38 cellular contexts compared by ENCODE assay signal in the genomic region with DNA sequence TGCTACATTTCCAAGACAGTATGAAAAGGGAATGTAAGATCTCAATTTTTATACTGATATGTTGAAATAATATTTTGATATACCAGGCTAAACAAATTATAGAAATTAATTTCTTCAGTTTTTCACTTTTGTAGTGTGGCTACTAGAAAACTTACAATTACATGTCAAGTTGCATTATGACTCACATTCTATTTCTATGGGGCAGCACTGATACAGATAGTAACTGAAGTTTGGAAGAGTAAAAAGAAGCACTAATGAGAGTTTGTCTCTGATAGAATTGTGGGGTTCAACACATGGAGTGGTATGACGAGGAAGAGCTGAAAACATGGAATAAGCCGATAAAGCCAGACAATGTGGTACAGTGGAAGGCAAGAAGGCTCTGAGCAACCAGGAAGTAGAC.
"Had no signal": no experiment of that assay in that cellular context is flagged by ENCODE, and none has a peak within 500 bp of the region (broad histone marks: within the 10 kb centered on the region; RNA-seq: fewer than 3 reads in every experiment).

No MANE protein-coding gene starts in this region.

- H3K36me3 Mint-ChIP-seq: activated CD4-positive, alpha-beta memory T cell treated with anti-CD3 and anti-CD28 coated beads for 36 hours had no signal

- H3K4me1 ChIP-seq: breast epithelium had no signal

- H3K4me3 ChIP-seq: adrenal gland, body of pancreas, breast epithelium, cardiac muscle cell had no signal

- H3K27me3 Mint-ChIP-seq: activated B cell treated with CpG ODN at 0.5 μM for 24 hours; activated CD4-positive, alpha-beta memory T cell treated with anti-CD3 and anti-CD28 coated beads for 36 hours; activated CD4-positive, alpha-beta T cell treated with anti-CD3 and anti-CD28 coated beads, Interleukin-2, amount 10 ng/mL, durations not matched to agents 24 days and 14 days; activated naive CD8-positive, alpha-beta T cell treated with anti-CD3 and anti-CD28 coated beads for 36 hours; activated T-helper 17 cell treated with anti-CD3 and anti-CD28 coated beads, Interleukin-2, amount 50 U/mL, for 72 hours; central memory CD8-positive, alpha-beta T cell had no signal

- ATAC-seq: activated naive CD4-positive, alpha-beta T cell treated with anti-CD3 and anti-CD28 coated beads, Interleukin-2, amount 50 U/mL, for 72 hours; activated T-cell treated with anti-CD3 and anti-CD28 coated beads, Interleukin-2, amount 50 U/mL, for 4 hours; activated T-cell treated with anti-CD3 and anti-CD28 coated beads, Interleukin-2, amount 50 U/mL, for 72 hours; activated T-helper 17 cell treated with anti-CD3 and anti-CD28 coated beads, Interleukin-2, amount 50 U/mL, for 72 hours; body of pancreas had no signal

- H3K9me3 Mint-ChIP-seq: activated B cell treated with CpG ODN at 0.5 μM for 24 hours; activated CD4-positive, alpha-beta memory T cell treated with anti-CD3 and anti-CD28 coated beads for 36 hours; activated T-cell treated with anti-CD3 and anti-CD28 coated beads, Interleukin-2, amount 50 U/mL, for 4 hours; activated T-helper 1 cell treated with anti-CD3 and anti-CD28 coated beads, Interleukin-12 subunit alpha, Interleukin-12 subunit beta, Interleukin-2, Interleukin-4 antibody, amounts not matched to agents 30 ng/mL and 10 ng/mL and 1 ng/mL, durations not matched to agents 14 hours and 24 hours and 36 hours; activated T-helper 17 cell treated with anti-CD3 and anti-CD28 coated beads, Interleukin-2, amount 50 U/mL, for 72 hours; central memory CD8-positive, alpha-beta T cell; T-helper 1 cell treated with Interleukin-12 subunit alpha and Interleukin-12 subunit beta and Interleukin-4 antibody, amounts not matched to agents 30 μg/mL and 1 μg/mL, for 36 hours; T-helper 2 cell treated with Interferon-gamma antibody and Interleukin-4, amounts not matched to agents 5 μg/mL and 100 μg/mL, for 36 hours had no signal

- H3K4me3 Mint-ChIP-seq: activated B cell treated with CpG ODN at 0.5 μM for 24 hours; activated CD4-positive, alpha-beta memory T cell treated with anti-CD3 and anti-CD28 coated beads for 36 hours; activated CD4-positive, alpha-beta T cell treated with anti-CD3 and anti-CD28 coated beads, Interleukin-2, amount 10 ng/mL, durations not matched to agents 24 days and 14 days; activated naive CD4-positive, alpha-beta T cell treated with anti-CD3 and anti-CD28 coated beads for 36 hours; activated naive CD8-positive, alpha-beta T cell treated with anti-CD3 and anti-CD28 coated beads for 36 hours; activated T-cell treated with anti-CD3 and anti-CD28 coated beads, Interleukin-2, amount 50 U/mL, for 4 hours; activated T-cell treated with anti-CD3 and anti-CD28 coated beads, Interleukin-2, amount 50 U/mL, for 72 hours; activated T-helper 1 cell treated with anti-CD3 and anti-CD28 coated beads, Interleukin-12 subunit alpha, Interleukin-12 subunit beta, Interleukin-2, Interleukin-4 antibody, amounts not matched to agents 30 ng/mL and 10 ng/mL and 1 ng/mL, durations not matched to agents 14 hours and 24 hours and 36 hours; activated T-helper 17 cell treated with anti-CD3 and anti-CD28 coated beads, Interleukin-2, amount 50 U/mL, for 72 hours; central memory CD8-positive, alpha-beta T cell; T-helper 1 cell treated with Interleukin-12 subunit alpha and Interleukin-12 subunit beta and Interleukin-4 antibody, amounts not matched to agents 30 μg/mL and 1 μg/mL, for 36 hours; T-helper 2 cell treated with Interferon-gamma antibody and Interleukin-4, amounts not matched to agents 5 μg/mL and 100 μg/mL, for 36 hours had no signal

- H3K27ac ChIP-seq: adrenal gland, body of pancreas, brain microvascular endothelial cell, breast epithelium, cardiac muscle cell, VCaP had no signal

- H3K9me3 ChIP-seq: adrenal gland, body of pancreas, breast epithelium had no signal

- H3K36me3 ChIP-seq: adrenal gland, brain microvascular endothelial cell, breast epithelium, cardiac muscle cell had no signal

- H3K4me1 Mint-ChIP-seq: activated B cell treated with CpG ODN at 0.5 μM for 24 hours; activated CD4-positive, alpha-beta T cell treated with anti-CD3 and anti-CD28 coated beads, Interleukin-2, amount 10 ng/mL, durations not matched to agents 24 days and 14 days had no signal

- H3K27ac Mint-ChIP-seq: activated B cell treated with CpG ODN at 0.5 μM for 24 hours; activated CD4-positive, alpha-beta memory T cell treated with anti-CD3 and anti-CD28 coated beads for 36 hours; activated CD4-positive, alpha-beta T cell treated with anti-CD3 and anti-CD28 coated beads, Interleukin-2, amount 10 ng/mL, durations not matched to agents 24 days and 14 days; activated naive CD4-positive, alpha-beta T cell treated with anti-CD3 and anti-CD28 coated beads for 36 hours; activated naive CD4-positive, alpha-beta T cell treated with anti-CD3 and anti-CD28 coated beads, Interleukin-2, amount 50 U/mL, for 72 hours; activated naive CD8-positive, alpha-beta T cell treated with anti-CD3 and anti-CD28 coated beads for 36 hours; activated T-cell treated with anti-CD3 and anti-CD28 coated beads, Interleukin-2, amount 50 U/mL, for 72 hours; activated T-helper 1 cell treated with anti-CD3 and anti-CD28 coated beads, Interleukin-12 subunit alpha, Interleukin-12 subunit beta, Interleukin-2, Interleukin-4 antibody, amounts not matched to agents 30 ng/mL and 10 ng/mL and 1 ng/mL, durations not matched to agents 14 hours and 24 hours and 36 hours; activated T-helper 17 cell treated with anti-CD3 and anti-CD28 coated beads, Interleukin-2, amount 50 U/mL, for 72 hours; T-helper 1 cell treated with Interleukin-12 subunit alpha and Interleukin-12 subunit beta and Interleukin-4 antibody, amounts not matched to agents 30 μg/mL and 1 μg/mL, for 36 hours; T-helper 2 cell treated with Interferon-gamma antibody and Interleukin-4, amounts not matched to agents 5 μg/mL and 100 μg/mL, for 36 hours had no signal

- DNase-seq: activated B cell treated with CpG ODN at 0.5 μM for 24 hours; activated CD4-positive, alpha-beta memory T cell treated with anti-CD3 and anti-CD28 coated beads for 36 hours; activated CD4-positive, alpha-beta T cell treated with anti-CD3 and anti-CD28 coated beads for 4 hours; activated CD4-positive, alpha-beta T cell treated with anti-CD3 and anti-CD28 coated beads, Interleukin-2, amount 10 ng/mL, durations not matched to agents 24 days and 14 days; activated CD4-positive, alpha-beta T cell treated with anti-CD3 and anti-CD28 coated beads, Interleukin-2, amount 50 U/mL, for 1 hour; activated CD4-positive, alpha-beta T cell treated with anti-CD3 and anti-CD28 coated beads, Interleukin-2, amount 50 U/mL, for 4 hours; activated CD4-positive, CD25-positive, alpha-beta regulatory T cell treated with anti-CD3 and anti-CD28 coated beads, Interleukin-2, amount 50 U/mL, for 72 hours; activated CD8-positive, alpha-beta memory T cell treated with anti-CD3 and anti-CD28 coated beads, Interleukin-2, amount 50 U/mL, for 4 hours; activated effector memory CD4-positive, alpha-beta T cell treated with anti-CD3 and anti-CD28 coated beads, Interleukin-2, amount 50 U/mL, for 16 hours; activated gamma-delta T cell treated with Interleukin-2 at 50 U/mL for 16 hours; activated naive CD4-positive, alpha-beta T cell; activated naive CD4-positive, alpha-beta T cell treated with anti-CD3 and anti-CD28 coated beads for 36 hours; activated naive CD4-positive, alpha-beta T cell treated with anti-CD3 and anti-CD28 coated beads, Interleukin-2, amount 50 U/mL, for 16 hours; activated naive CD8-positive, alpha-beta T cell treated with anti-CD3 and anti-CD28 coated beads for 36 hours; activated T-cell treated with anti-CD3 and anti-CD28 coated beads for 4 hours; activated T-cell treated with anti-CD3 and anti-CD28 coated beads, Interleukin-2, amount 50 U/mL, for 1 hour; activated T-cell treated with anti-CD3 and anti-CD28 coated beads, Interleukin-2, amount 50 U/mL, for 4 hours; activated T-cell treated with anti-CD3 and anti-CD28 coated beads, Interleukin-2, amount 50 U/mL, for 72 hours; adrenal gland; amniotic stem cell; aorta; body of pancreas; brain microvascular endothelial cell; caudate nucleus; cerebellar nuclear complex; T-helper 2 cell; T-helper 9 cell had no signal

- H3K27me3 ChIP-seq: adrenal gland, body of pancreas, brain microvascular endothelial cell, breast epithelium, cardiac muscle cell had no signal

- FAIRE-seq: astrocyte, TTC549 had no signal
